14 cellular contexts compared by ENCODE assay signal in the genomic region with DNA sequence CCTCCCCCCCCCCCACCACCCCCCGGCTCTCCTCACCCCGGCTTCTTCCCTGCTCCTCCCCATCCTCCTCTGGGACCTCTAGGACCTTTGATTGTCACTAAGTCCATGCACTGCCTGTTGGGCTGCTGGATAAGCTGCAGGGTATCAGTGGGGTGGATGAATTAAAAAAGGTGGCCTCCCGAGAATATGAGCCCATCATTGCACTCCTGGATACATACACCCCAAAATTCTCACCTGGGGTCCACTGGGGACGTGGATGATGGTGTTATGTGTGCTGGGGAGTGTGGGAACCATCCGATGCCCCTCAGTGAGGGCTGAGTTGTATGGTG.
DNase-seq lines count a peak whose midpoint lies in the region; ATAC-seq and TF ChIP-seq lines count a peak whose summit lies in the region.
"Had no signal": no experiment of that assay in that cellular context is flagged by ENCODE, and none has a peak within 500 bp of the region (broad histone marks: within the 10 kb centered on the region; RNA-seq: fewer than 3 reads in every experiment).

No MANE protein-coding gene starts in this region.

- no peaks in the 10 kb centered on the region for H3K9me3 ChIP-seq in CD4-positive, alpha-beta T cell (ENCODE audit: control insufficient read depth, low read length)
- H3K9me3 ChIP-seq in breast epithelium, result no peaks in the 10 kb centered on the region
- H3K9me3 ChIP-seq: tibial artery had no signal

- no peak overlapping the region for H3K4me3 ChIP-seq in breast epithelium
- H3K4me3 ChIP-seq: tibial artery had no signal

- peak; percentile 29 for ATAC-seq in CD4-positive, alpha-beta T cell (ENCODE audit: poor library complexity)
- ATAC-seq in activated B cell treated with CpG ODN at 0.5 μM for 24 hours (ENCODE audit: low read depth), result no peak
- no peak for ATAC-seq in HG03139 (IDR thresholded peaks at IDR 0.05; ENCODE audit: unreplicated experiment)
- ATAC-seq in effector memory CD8-positive, alpha-beta T cell (replicated peaks), result no peak

- CTCF ChIA-PET in CD4-positive, alpha-beta T cell (lab: Charles Lee), result interaction anchor here (1.3 to 5.8 kb wide), 3 partner anchors 28 to 169 kb away, joined by 4 to 53 read pairs (median 10); no protein-coding TSS in a partner anchor
- CTCF ChIA-PET in activated B cell treated with CpG ODN at 0.5 μM for 24 hours (lab: Charles Lee), result interaction anchor here (0.7 to 13.7 kb wide), 15 partner anchors 15 to 166 kb away, joined by 3 to 296 read pairs (median 9); partner anchors contain the start of gene IRF8

- no peaks in the 10 kb centered on the region for H3K9me3 Mint-ChIP-seq in T-helper 1 cell treated with Interleukin-12 subunit alpha and Interleukin-12 subunit beta and Interleukin-4 antibody, amounts not matched to agents 30 μg/mL and 1 μg/mL, for 36 hours
- no peaks in the 10 kb centered on the region for H3K9me3 Mint-ChIP-seq in CD4-positive, alpha-beta T cell
- peaks cover 3% of the 10 kb centered on the region for H3K9me3 Mint-ChIP-seq in activated B cell treated with CpG ODN at 0.5 μM for 24 hours
- H3K9me3 Mint-ChIP-seq in mesothelial cell of epicardium, result no peaks in the 10 kb centered on the region
- no peaks in the 10 kb centered on the region for H3K9me3 Mint-ChIP-seq in effector memory CD8-positive, alpha-beta T cell
- H3K9me3 Mint-ChIP-seq: endodermal cell; T-helper 2 cell treated with Interferon-gamma antibody and Interleukin-4, amounts not matched to agents 5 μg/mL and 100 μg/mL, for 36 hours had no signal

- POLR2A ChIA-PET in CD4-positive, alpha-beta T cell (lab: Charles Lee), result interaction anchor here (2.0 kb wide), 1 partner anchor 166 kb away, joined by 8 read pairs; no protein-coding TSS in a partner anchor
- POLR2A ChIA-PET in activated B cell treated with CpG ODN at 0.5 μM for 24 hours (lab: Charles Lee), result interaction anchor here (0.6 to 12.3 kb wide), 14 partner anchors 22 to 168 kb away, joined by 3 to 159 read pairs (median 6); partner anchors contain the start of gene IRF8

- DNase-seq in T-helper 1 cell (no peak), activated B cell treated with CpG ODN at 0.5 μM for 24 hours (no peak), mesothelial cell of epicardium (ENCODE audit: low spot score in 2 of 2, unreplicated experiment in 2 of 2) (no peak), breast epithelium (ENCODE audit: low spot score in 2 of 2) (no peak)
- DNase-seq in CD4-positive, alpha-beta T cell, result no peak
- DNase-seq in effector memory CD8-positive, alpha-beta T cell, result no peak
- DNase-seq: KBM-7, NCI-H1436, occipital lobe, tibial artery had no signal

- no peaks in the 10 kb centered on the region for H3K27me3 Mint-ChIP-seq in T-helper 1 cell treated with Interleukin-12 subunit alpha and Interleukin-12 subunit beta and Interleukin-4 antibody, amounts not matched to agents 30 μg/mL and 1 μg/mL, for 36 hours (ENCODE audit: low read depth)
- H3K27me3 Mint-ChIP-seq in CD4-positive, alpha-beta T cell, result peaks cover 22% of the 10 kb centered on the region
- H3K27me3 Mint-ChIP-seq in activated B cell treated with CpG ODN at 0.5 μM for 24 hours (no peaks in the 10 kb centered on the region), mesothelial cell of epicardium (ENCODE audit: low read depth) (peaks cover 29% of the 10 kb centered on the region)
- peaks cover 13 to 50% of the 10 kb centered on the region in 2 donors for H3K27me3 Mint-ChIP-seq in effector memory CD8-positive, alpha-beta T cell

- peaks cover 58% of the 10 kb centered on the region for H3K4me1 Mint-ChIP-seq in T-helper 1 cell treated with Interleukin-12 subunit alpha and Interleukin-12 subunit beta and Interleukin-4 antibody, amounts not matched to agents 30 μg/mL and 1 μg/mL, for 36 hours (ENCODE audit: low read depth)
- H3K4me1 Mint-ChIP-seq in CD4-positive, alpha-beta T cell (ENCODE audit: low read depth), result peaks cover 12% of the 10 kb centered on the region
- H3K4me1 Mint-ChIP-seq in activated B cell treated with CpG ODN at 0.5 μM for 24 hours (peaks cover 98% of the 10 kb centered on the region), mesothelial cell of epicardium (peaks cover 22% of the 10 kb centered on the region)
- H3K4me1 Mint-ChIP-seq in effector memory CD8-positive, alpha-beta T cell (ENCODE audit: low read depth in 2 of 2), result peaks cover 33% of the 10 kb centered on the region in 2 donors

- H3K27me3 ChIP-seq in CD4-positive, alpha-beta T cell (ENCODE audit: control insufficient read depth, insufficient read depth, low read length), result no peaks in the 10 kb centered on the region
- peaks cover 0 to 40% of the 10 kb centered on the region in 2 donors for H3K27me3 ChIP-seq in breast epithelium

- H3K36me3 Mint-ChIP-seq in T-helper 1 cell treated with Interleukin-12 subunit alpha and Interleukin-12 subunit beta and Interleukin-4 antibody, amounts not matched to agents 30 μg/mL and 1 μg/mL, for 36 hours (ENCODE audit: low read depth), result no peaks in the 10 kb centered on the region
- no peaks in the 10 kb centered on the region for H3K36me3 Mint-ChIP-seq in CD4-positive, alpha-beta T cell (ENCODE audit: low read depth)
- H3K36me3 Mint-ChIP-seq in activated B cell treated with CpG ODN at 0.5 μM for 24 hours (ENCODE audit: low read depth) (no peaks in the 10 kb centered on the region), mesothelial cell of epicardium (no peaks in the 10 kb centered on the region)
- H3K36me3 Mint-ChIP-seq in effector memory CD8-positive, alpha-beta T cell (ENCODE audit: insufficient read depth), result peaks cover 3% of the 10 kb centered on the region

- peak; percentile 55 for TF ChIP-seq CTCF in CD4-positive, alpha-beta T cell (IDR thresholded peaks at IDR 0.05)
- TF ChIP-seq CTCF in activated B cell treated with CpG ODN at 0.5 μM for 24 hours (IDR thresholded peaks at IDR 0.05) (no peak), mesothelial cell of epicardium (IDR thresholded peaks at IDR 0.05; ENCODE audit: unreplicated experiment) (peak; percentile 22), breast epithelium (IDR thresholded peaks at IDR 0.05) (no peak)

- H3K27ac ChIP-seq in CD4-positive, alpha-beta T cell (ENCODE audit: low read depth, low read length), result no peak overlapping the region
- no peak overlapping the region for H3K27ac ChIP-seq in breast epithelium
- H3K27ac ChIP-seq: tibial artery had no signal

- no peaks in the 10 kb centered on the region for H3K4me1 ChIP-seq in breast epithelium
- H3K4me1 ChIP-seq: tibial artery had no signal

- intact Hi-C loops in CD4-positive, alpha-beta T cell (cut with DNase I, micrococcal nuclease), result loop anchor here (1.0 kb wide), 1 partner anchor 166 kb away; no protein-coding TSS in a partner anchor
- intact Hi-C loops in activated B cell treated with CpG ODN at 0.5 μM for 24 hours (cut with micrococcal nuclease) (loop anchor here (1.0 to 5.0 kb wide), 5 partner anchors 29 to 231 kb away; partner anchors contain the start of gene IRF8), breast epithelium (cut with DNase I; ENCODE audit: low total_unique reads) (no loop called here)

- peak overlapping the region; percentile 29 for H3K27ac Mint-ChIP-seq in T-helper 1 cell treated with Interleukin-12 subunit alpha and Interleukin-12 subunit beta and Interleukin-4 antibody, amounts not matched to agents 30 μg/mL and 1 μg/mL, for 36 hours
- H3K27ac Mint-ChIP-seq in CD4-positive, alpha-beta T cell, result no peak overlapping the region
- H3K27ac Mint-ChIP-seq in activated B cell treated with CpG ODN at 0.5 μM for 24 hours, result peak overlapping the region; percentile 92
- H3K27ac Mint-ChIP-seq in mesothelial cell of epicardium, result no peak overlapping the region
- no peak overlapping the region for H3K27ac Mint-ChIP-seq in effector memory CD8-positive, alpha-beta T cell
- H3K27ac Mint-ChIP-seq: endodermal cell; T-helper 2 cell treated with Interferon-gamma antibody and Interleukin-4, amounts not matched to agents 5 μg/mL and 100 μg/mL, for 36 hours had no signal

- H3K36me3 ChIP-seq in breast epithelium, result no peaks in the 10 kb centered on the region
- H3K36me3 ChIP-seq: tibial artery had no signal

- H3K4me3 Mint-ChIP-seq in T-helper 1 cell treated with Interleukin-12 subunit alpha and Interleukin-12 subunit beta and Interleukin-4 antibody, amounts not matched to agents 30 μg/mL and 1 μg/mL, for 36 hours, result no peak overlapping the region
- no peak overlapping the region for H3K4me3 Mint-ChIP-seq in CD4-positive, alpha-beta T cell
- H3K4me3 Mint-ChIP-seq in activated B cell treated with CpG ODN at 0.5 μM for 24 hours, result peak overlapping the region; percentile 41
- H3K4me3 Mint-ChIP-seq in mesothelial cell of epicardium, result no peak overlapping the region
- no peak overlapping the region for H3K4me3 Mint-ChIP-seq in effector memory CD8-positive, alpha-beta T cell
- H3K4me3 Mint-ChIP-seq: endodermal cell; T-helper 2 cell treated with Interferon-gamma antibody and Interleukin-4, amounts not matched to agents 5 μg/mL and 100 μg/mL, for 36 hours had no signal

- no peak for TF ChIP-seq POLR2A in breast epithelium (IDR thresholded peaks at IDR 0.05)

Comparison
In these comparisons a context has a peak if more than half of its experiments do, and no peak if none do; other contexts are left out.
1. H3K27ac Mint-ChIP-seq: peak in T-helper 1 cell treated with Interleukin-12 subunit alpha and Interleukin-12 subunit beta and Interleukin-4 antibody, amounts not matched to agents 30 μg/mL and 1 μg/mL, for 36 hours (single experiment) and activated B cell treated with CpG ODN at 0.5 μM for 24 hours (single experiment); none in CD4-positive, alpha-beta T cell (single experiment), mesothelial cell of epicardium (single experiment) and effector memory CD8-positive, alpha-beta T cell (0 of 2).
2. CTCF ChIP-seq: peak in CD4-positive, alpha-beta T cell (single experiment) and mesothelial cell of epicardium (single experiment); none in activated B cell treated with CpG ODN at 0.5 μM for 24 hours (single experiment) and breast epithelium (0 of 3).